In the genomic region with DNA sequence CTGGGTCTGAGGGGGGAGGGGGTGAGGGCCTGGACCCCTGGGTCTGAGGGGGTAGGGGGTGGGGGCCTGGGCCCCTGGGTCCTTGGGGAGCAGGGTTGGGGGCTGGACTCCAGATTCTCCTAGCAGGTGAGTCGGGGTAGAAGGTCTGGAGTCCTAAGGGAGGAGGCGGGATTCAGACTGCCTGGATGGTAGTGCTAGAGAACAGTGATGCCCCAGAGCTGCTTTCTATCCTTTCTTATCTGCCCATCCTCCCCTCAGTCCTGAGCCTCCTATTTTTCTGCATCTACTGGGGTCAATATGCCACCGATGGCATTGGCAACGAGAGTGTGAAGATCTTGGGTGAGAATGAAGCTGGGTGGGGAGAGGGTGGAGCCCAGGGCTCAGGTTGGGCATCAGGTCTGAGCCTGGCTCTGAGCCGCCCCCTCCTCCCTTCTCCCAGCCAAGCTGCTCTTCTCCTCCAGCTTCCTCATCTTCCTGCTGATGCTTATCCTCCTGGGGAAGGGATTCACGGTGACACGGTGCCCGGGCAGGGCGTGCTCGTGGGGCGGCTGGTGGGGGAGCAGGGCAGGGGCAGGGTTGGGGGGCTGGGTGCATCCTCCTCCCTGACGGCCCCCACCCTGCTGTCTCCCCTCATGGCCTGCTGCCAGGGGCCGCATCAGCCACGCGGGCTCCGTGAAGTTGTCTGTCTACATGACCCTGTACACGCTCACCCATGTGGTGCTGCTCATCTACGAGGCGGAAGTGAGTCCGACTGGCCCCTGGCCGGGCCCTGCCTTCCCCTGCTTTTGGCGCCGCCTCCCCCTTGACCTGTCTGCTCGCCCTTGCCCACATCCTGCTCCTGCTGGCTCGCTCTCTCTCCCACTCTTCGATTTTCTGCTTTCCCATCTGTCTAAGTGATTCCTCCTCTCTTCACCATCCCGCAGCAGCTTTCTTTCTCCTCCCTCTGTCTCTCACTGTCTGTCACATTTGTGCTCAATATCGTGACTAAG, we compare ENCODE assay signal across 1 cellular context.
TF ChIP-seq lines count a peak whose summit lies in the region.

No MANE protein-coding gene starts in this region.

TF ChIP-seq in SK-N-SH treated with all-trans-retinoic acid at 6 μM for 48 hours, 23 proteins besides CTCF, POLR2A, EP300 and RAD21 (continued from another document):
- TF ChIP-seq ESRRG (CRISPR knock-in tag; IDR thresholded peaks at IDR 0.05) (no peak), TCF4 (CRISPR knock-in tag; IDR thresholded peaks at IDR 0.05; ENCODE audit: borderline replicate concordance) (no peak)
- TF ChIP-seq, protein P1, sequence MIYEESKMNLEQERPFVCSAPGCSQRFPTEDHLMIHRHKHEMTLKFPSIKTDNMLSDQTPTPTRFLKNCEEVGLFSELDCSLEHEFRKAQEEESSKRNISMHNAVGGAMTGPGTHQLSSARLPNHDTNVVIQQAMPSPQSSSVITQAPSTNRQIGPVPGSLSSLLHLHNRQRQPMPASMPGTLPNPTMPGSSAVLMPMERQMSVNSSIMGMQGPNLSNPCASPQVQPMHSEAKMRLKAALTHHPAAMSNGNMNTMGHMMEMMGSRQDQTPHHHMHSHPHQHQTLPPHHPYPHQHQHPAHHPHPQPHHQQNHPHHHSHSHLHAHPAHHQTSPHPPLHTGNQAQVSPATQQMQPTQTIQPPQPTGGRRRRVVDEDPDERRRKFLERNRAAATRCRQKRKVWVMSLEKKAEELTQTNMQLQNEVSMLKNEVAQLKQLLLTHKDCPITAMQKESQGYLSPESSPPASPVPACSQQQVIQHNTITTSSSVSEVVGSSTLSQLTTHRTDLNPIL (CRISPR knock-in tag; IDR thresholded peaks at IDR 0.05; ENCODE audit: low read depth): no peak
